In genomic region chr14:100213956-100214767, GRCh38 we compare ENCODE assay signal across 8 cellular contexts. TPM values are rescaled to one million over a fixed set of nuclear protein-coding genes. Genes with fewer than 3 reads are reported as not detected.
DNase-seq lines count a peak whose midpoint lies in the region; ATAC-seq, FAIRE-seq and TF ChIP-seq lines count a peak whose summit lies in the region.

No MANE protein-coding gene starts in this region.

- POLR2A ChIA-PET in AG04449 (lab: Yijun Ruan, JAX): interaction anchor here (1.1 kb wide), 1 partner anchor 10 kb away, joined by 3 read pairs; no protein-coding TSS in a partner anchor

- no peaks in the 10 kb centered on the region for H3K27me3 ChIP-seq in bronchial epithelial cell (ENCODE audit: control insufficient read depth, insufficient read depth, low read length)
- H3K27me3 ChIP-seq in keratinocyte (ENCODE audit: control insufficient read depth, extremely low read depth, insufficient read depth, low read length): no peaks in the 10 kb centered on the region

- dilution Hi-C loops in keratinocyte (cut with MboI; ENCODE audit: extremely low pct_ligation_motif_present, low sequenced_read_pairs): no loop called here

- no peaks in the 10 kb centered on the region for H4K20me1 ChIP-seq in keratinocyte (ENCODE audit: control insufficient read depth, extremely low read depth, insufficient read depth, low read length)

- TF ChIP-seq CTCF in AG04449 (IDR thresholded peaks at IDR 0.05; ENCODE audit: insufficient read depth, low read length, missing control alignments) (no peak), WI38 (IDR thresholded peaks at IDR 0.05; ENCODE audit: low read depth, low read length) (no peak), bronchial epithelial cell (IDR thresholded peaks at IDR 0.05; ENCODE audit: insufficient read depth, low read length, severe bottlenecking) (no peak), keratinocyte (optimal IDR thresholded peaks at IDR 0.05 in 1 of 3, IDR thresholded peaks at IDR 0.05 in 1 of 3, conservative IDR thresholded peaks at IDR 0.05 in 1 of 3; ENCODE audit: extremely low read depth in 1 of 3, insufficient read depth in 2 of 3, low read length in 3 of 3) (no peak)

- H3K4me3 ChIP-seq in AG04449 (ENCODE audit: low read depth, low read length) (peak overlapping the region; percentile 75), WI38 (ENCODE audit: low read depth, low read length) (peak overlapping the region; percentile 63), bronchial epithelial cell (ENCODE audit: low read depth, low read length) (peak overlapping the region; percentile 88), keratinocyte (ENCODE audit: control insufficient read depth in 2 of 3, extremely low read depth in 1 of 3, insufficient read depth in 2 of 3, low read depth in 1 of 3, low read length in 3 of 3) (peak overlapping the region; percentile 55 to 85 (median 67))

- H3K36me3 ChIP-seq in bronchial epithelial cell (ENCODE audit: control insufficient read depth, insufficient read depth, low read length): no peaks in the 10 kb centered on the region
- no peaks in the 10 kb centered on the region for H3K36me3 ChIP-seq in keratinocyte (ENCODE audit: control insufficient read depth in 2 of 2, extremely low read depth in 1 of 2, insufficient read depth in 2 of 2, low read length in 2 of 2)

- peak overlapping the region; percentile 77 for H3K4me2 ChIP-seq in keratinocyte (ENCODE audit: control insufficient read depth, extremely low read depth, insufficient read depth, low read depth, low read length)

- H3K9ac ChIP-seq in keratinocyte (ENCODE audit: control insufficient read depth, extremely low read depth, insufficient read depth, low read length): peak overlapping the region; percentile 87

- H3K27ac ChIP-seq in keratinocyte (ENCODE audit: control insufficient read depth, insufficient read depth, low read length): peak overlapping the region; percentile 72

- no peaks in the 10 kb centered on the region for H3K9me1 ChIP-seq in keratinocyte (ENCODE audit: control insufficient read depth, extremely low read depth, insufficient read depth, low read length)

- H2AFZ ChIP-seq in keratinocyte (ENCODE audit: control insufficient read depth, low read length): peak overlapping the region; percentile 80

- no peak for FAIRE-seq in bronchial epithelial cell (lab: Jason Lieb, UNC)
- FAIRE-seq in keratinocyte (lab: Jason Lieb, UNC): peak; percentile 29

- H3K79me2 ChIP-seq in keratinocyte (ENCODE audit: control insufficient read depth, insufficient read depth, low read length): no peaks in the 10 kb centered on the region

- ATAC-seq in GM18907 (IDR thresholded peaks at IDR 0.05; ENCODE audit: unreplicated experiment): peak; percentile 89
- peak; percentile 87 for ATAC-seq in HG03108 (IDR thresholded peaks at IDR 0.05; ENCODE audit: unreplicated experiment)

- H3K4me1 ChIP-seq in keratinocyte (ENCODE audit: control insufficient read depth, extremely low read depth, insufficient read depth, low read length): peaks cover 5% of the 10 kb centered on the region

- no peak for DNase-seq in AG04449 (ENCODE audit: low read depth, low spot score)
- peak; percentile 94 for DNase-seq in NCI-H2171 treated with DMSO at 0.1 percent for 48 hours (lab: John Stamatoyannopoulos, UW)
- peak; percentile 64 for DNase-seq in bronchial epithelial cell (ENCODE audit: low read depth)
- no peak for DNase-seq in keratinocyte (ENCODE audit: low read depth, low spot score)
- DNase-seq in stimulated activated CD4-positive, alpha-beta T cell treated with anti-CD3 and anti-CD28 coated beads, Interleukin-15, amount 100 ng/mL, for 24 hours: peak; percentile 97

- H3K9me3 ChIP-seq in keratinocyte (ENCODE audit: control insufficient read depth, low read depth, low read length): no peaks in the 10 kb centered on the region

- CTCF ChIA-PET in AG04449 (lab: Yijun Ruan, JAX): interaction anchor here (1.0 to 2.7 kb wide), 5 partner anchors 9 to 32 kb away, joined by 3 to 10 read pairs (median 5); no protein-coding TSS in a partner anchor

RNA-seq across cellular contexts. Expression of gene YY1, which starts 24.8 kb away (rescaled TPM):
- total RNA-seq in bronchial epithelial cell: 44.8 and 50.5 TPM in 2 replicates
- polyA plus RNA-seq in keratinocyte: 34.9 to 65.6 TPM (median 38.3 TPM) in 3 replicates
- polyA plus RNA-seq in keratinocyte (2011; ENCODE audit: low read depth): 168 TPM
- 36.2 and 61.6 TPM in 2 replicates for polyA plus RNA-seq in keratinocyte (2011; cell fraction: cytosol; rRNA removed)
- 39.4 and 52.3 TPM in 2 replicates for polyA plus RNA-seq in keratinocyte (2011; cell fraction: nucleus; rRNA removed)
- polyA plus RNA-seq in keratinocyte (2012; ENCODE audit: low replicate concordance): 42.1 and 62.3 TPM in 2 replicates
- 16.4 to 31.7 TPM (median 28.0 TPM) in 3 replicates for polyA minus RNA-seq in keratinocyte
- polyA minus RNA-seq in keratinocyte (2011; cell fraction: cytosol; rRNA and poly(A)+ RNA removed): 28.0 TPM
- polyA minus RNA-seq in keratinocyte (2011; cell fraction: nucleus; rRNA and poly(A)+ RNA removed): 21.8 and 31.6 TPM in 2 replicates

RNA-seq across cellular contexts. Expression of gene DEGS2, which starts 54.7 kb away (rescaled TPM):
- total RNA-seq in bronchial epithelial cell: 0.53 and 9.7 TPM in 2 replicates
- 0.34 to 0.59 TPM (median 0.46 TPM) in 3 replicates for polyA plus RNA-seq in keratinocyte
- 0.67 TPM for polyA plus RNA-seq in keratinocyte (2011; ENCODE audit: low read depth)
- 0.07 and 0.23 TPM in 2 replicates for polyA plus RNA-seq in keratinocyte (2011; cell fraction: cytosol; rRNA removed)
- 0.46 and 0.84 TPM in 2 replicates for polyA plus RNA-seq in keratinocyte (2011; cell fraction: nucleus; rRNA removed)
- 0.22 and 21.8 TPM in 2 replicates for polyA plus RNA-seq in keratinocyte (2012; ENCODE audit: low replicate concordance)
- 0.06 to 0.26 TPM in 2 of 3 replicates, not detected in the other for polyA minus RNA-seq in keratinocyte
- not detected for polyA minus RNA-seq in keratinocyte (2011; cell fraction: cytosol; rRNA and poly(A)+ RNA removed)
- 1.2 and 2.3 TPM in 2 replicates for polyA minus RNA-seq in keratinocyte (2011; cell fraction: nucleus; rRNA and poly(A)+ RNA removed)

Comparison
In these comparisons a context has a peak if more than half of its experiments do, and no peak if none do; other contexts are left out.
1. DNase-seq: peak in NCI-H2171 treated with DMSO at 0.1 percent for 48 hours (single experiment), bronchial epithelial cell (single experiment) and stimulated activated CD4-positive, alpha-beta T cell treated with anti-CD3 and anti-CD28 coated beads, Interleukin-15, amount 100 ng/mL, for 24 hours (single experiment); none in AG04449 (single experiment) and keratinocyte (single experiment).
2. Peak in every context shown above with its lines, with median percentiles within 50 percentile points of each other: H3K4me3 ChIP-seq.